8 cellular contexts compared by ENCODE assay signal in genomic region chr4:147866532-147867271, GRCh38.
DNase-seq lines count a peak whose midpoint lies in the region; ATAC-seq, FAIRE-seq and TF ChIP-seq lines count a peak whose summit lies in the region.

No MANE protein-coding gene starts in this region.

- DNase-seq in GM12892 (ENCODE audit: insufficient read length) (peak; percentile 39), NCI-H1417 (lab: John Stamatoyannopoulos, UW) (peak; percentile 77 to 94 (median 84)), SW480 (ENCODE audit: low spot score) (peak; percentile 62), amniotic epithelial cell (ENCODE audit: low read depth) (peak; percentile 84), left ventricle myocardium superior (peak; percentile 93), putamen (ENCODE audit: low spot score) (peak; percentile 89)

- intact Hi-C loops in left ventricle myocardium superior (cut with micrococcal nuclease), result loop anchor here (5.0 kb wide), 1 partner anchor 159 kb away; no protein-coding TSS in a partner anchor

- peak; percentile 97 for FAIRE-seq in GM12892 (lab: Jason Lieb, UNC)

- TF ChIP-seq POLR2A in GM12892 (IDR thresholded peaks at IDR 0.05; ENCODE audit: low read depth, low read length), result no peak

- ATAC-seq in HG02763 (IDR thresholded peaks at IDR 0.05; ENCODE audit: unreplicated experiment) (peak; percentile 84), left ventricle myocardium superior (peak; percentile 87), HG02840 (IDR thresholded peaks at IDR 0.05; ENCODE audit: low FRiP score, unreplicated experiment) (no peak)

Comparison
In these comparisons a context has a peak if more than half of its experiments do, and no peak if none do; other contexts are left out.
1. DNase-seq: peak in every context shown above with its lines; median percentile 93 in left ventricle myocardium superior; 89 in putamen; 84 in NCI-H1417; 84 in amniotic epithelial cell; 62 in SW480; 39 in GM12892.